In genomic region chr1:113990541-113990940, GRCh38 we compare ENCODE assay signal across 1 cellular context.
A peak's percentile ranks its signal among the peaks of the same experiment; 100 is the strongest.
TF ChIP-seq lines count a peak whose summit lies in the region.

No MANE protein-coding gene starts in this region.

TF ChIP-seq in HEK293T, 16 proteins besides CTCF, POLR2A, EP300 and RAD21:
- TF ChIP-seq, protein P1, sequence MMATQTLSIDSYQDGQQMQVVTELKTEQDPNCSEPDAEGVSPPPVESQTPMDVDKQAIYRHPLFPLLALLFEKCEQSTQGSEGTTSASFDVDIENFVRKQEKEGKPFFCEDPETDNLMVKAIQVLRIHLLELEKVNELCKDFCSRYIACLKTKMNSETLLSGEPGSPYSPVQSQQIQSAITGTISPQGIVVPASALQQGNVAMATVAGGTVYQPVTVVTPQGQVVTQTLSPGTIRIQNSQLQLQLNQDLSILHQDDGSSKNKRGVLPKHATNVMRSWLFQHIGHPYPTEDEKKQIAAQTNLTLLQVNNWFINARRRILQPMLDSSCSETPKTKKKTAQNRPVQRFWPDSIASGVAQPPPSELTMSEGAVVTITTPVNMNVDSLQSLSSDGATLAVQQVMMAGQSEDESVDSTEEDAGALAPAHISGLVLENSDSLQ (IDR thresholded peaks at IDR 0.05) = peak; percentile 80
- TF ChIP-seq TARDBP (IDR thresholded peaks at IDR 0.05) = no peak
